In genomic region chr4:122765702-122766352, GRCh38 we compare ENCODE assay signal across 13 cellular contexts. TPM values are rescaled to one million over a fixed set of nuclear protein-coding genes. Genes with fewer than 3 reads are reported as not detected.
DNase-seq lines count a peak whose midpoint lies in the region; TF ChIP-seq lines count a peak whose summit lies in the region.
"Had no signal": no experiment of that assay in that cellular context is flagged by ENCODE, and none has a peak within 500 bp of the region (broad histone marks: within the 10 kb centered on the region; RNA-seq: fewer than 3 reads in every experiment).

No MANE protein-coding gene starts in this region.

- no peak for TF ChIP-seq CTCF in SK-N-SH (IDR thresholded peaks at IDR 0.05)
- TF ChIP-seq CTCF in fibroblast of the aortic adventitia (IDR thresholded peaks at IDR 0.05; ENCODE audit: insufficient read depth, low read length): no peak
- TF ChIP-seq CTCF in smooth muscle cell (IDR thresholded peaks at IDR 0.05; ENCODE audit: borderline replicate concordance, insufficient read depth, poor library complexity, severe bottlenecking): no peak

- H3K4me2 ChIP-seq in SK-N-SH (no peak overlapping the region; the same call in 1 of the 2 replicates), smooth muscle cell (peak overlapping the region; percentile 77)

- POLR2A ChIA-PET in SK-N-SH (lab: Yijun Ruan, JAX): no interaction called here

- H3K4me1 Mint-ChIP-seq in activated CD4-positive, alpha-beta T cell treated with anti-CD3 and anti-CD28 coated beads, Interleukin-2, amount 10 ng/mL, durations not matched to agents 24 days and 14 days: peaks cover 32% of the 10 kb centered on the region

- CTCF ChIA-PET in SK-N-SH (lab: Yijun Ruan, JAX): interaction anchor here (0.7 to 4.0 kb wide), 5 partner anchors 8 to 165 kb away, joined by 3 to 19 read pairs (median 8); no protein-coding TSS in a partner anchor

- no peak overlapping the region for H2AFZ ChIP-seq in SK-N-SH (ENCODE audit: low read depth)
- no peak overlapping the region for H2AFZ ChIP-seq in smooth muscle cell (ENCODE audit: low read depth)

- peak; percentile 50 for DNase-seq in activated CD4-positive, alpha-beta T cell treated with anti-CD3 and anti-CD28 coated beads, Interleukin-2, amount 10 ng/mL, durations not matched to agents 24 days and 14 days
- DNase-seq in activated CD4-positive, alpha-beta T cell treated with anti-CD3 and anti-CD28 coated beads for 48 hours: no peak
- no peak for DNase-seq in SK-N-SH
- DNase-seq in fibroblast of the aortic adventitia (ENCODE audit: low read depth): peak; percentile 93
- no peak for DNase-seq in smooth muscle cell (lab: John Stamatoyannopoulos, UW; ENCODE audit: unreplicated experiment)
- no peak for DNase-seq in activated CD8-positive, alpha-beta memory T cell treated with anti-CD3 and anti-CD28 coated beads, Interleukin-2, amount 50 U/mL, for 4 hours
- no peak for DNase-seq in SKM-1 (lab: John Stamatoyannopoulos, UW; ENCODE audit: unreplicated experiment)
- no peak for DNase-seq in NCI-H1105 treated with DMSO at 0.1 percent for 48 hours (lab: John Stamatoyannopoulos, UW)
- DNase-seq: Karpas-422; NCI-H774; stimulated activated CD4-positive, alpha-beta T cell treated with anti-CD3 and anti-CD28 coated beads, Interleukin-1b, Interleukin-23, amount 100 ng/mL, for 48 hours had no signal

- intact Hi-C loops in activated CD4-positive, alpha-beta T cell treated with anti-CD3 and anti-CD28 coated beads, Interleukin-2, amount 10 ng/mL, durations not matched to agents 24 days and 14 days (cut with micrococcal nuclease): loop anchor here (2.0 kb wide), 1 partner anchor 19 kb away; no protein-coding TSS in a partner anchor

- TF ChIP-seq EP300 in SK-N-SH (IDR thresholded peaks at IDR 0.05; ENCODE audit: borderline replicate concordance in 1 of 2, low read depth in 1 of 2, low read length in 1 of 2): peak in 1 of 2 experiments; percentile 16; a peak in 1 of 4 replicates

- H3K4me3 ChIP-seq in SK-N-SH (ENCODE audit: low read depth in 2 of 2, low read length in 1 of 2) (peak overlapping the region in 1 of 2 experiments; percentile 18; a peak in 1 of 4 replicates), fibroblast of the aortic adventitia (ENCODE audit: low read depth, low read length) (no peak overlapping the region), smooth muscle cell (no peak overlapping the region)

- H3K4me3 Mint-ChIP-seq in activated CD4-positive, alpha-beta T cell treated with anti-CD3 and anti-CD28 coated beads, Interleukin-2, amount 10 ng/mL, durations not matched to agents 24 days and 14 days: no peak overlapping the region
- H3K4me3 Mint-ChIP-seq: central memory CD8-positive, alpha-beta T cell; T-helper 2 cell treated with Interferon-gamma antibody and Interleukin-4, amounts not matched to agents 5 μg/mL and 100 μg/mL, for 36 hours had no signal

- H3K79me2 ChIP-seq in SK-N-SH (ENCODE audit: insufficient read depth) (peaks cover 22% of the 10 kb centered on the region; the same call in 1 of the 2 replicates), smooth muscle cell (ENCODE audit: low read depth) (no peaks in the 10 kb centered on the region)

- H4K20me1 ChIP-seq in SK-N-SH (ENCODE audit: insufficient read depth) (no peaks in the 10 kb centered on the region), smooth muscle cell (ENCODE audit: low read depth) (no peaks in the 10 kb centered on the region)

- H3K36me3 ChIP-seq in SK-N-SH (replicated peaks in 1 of 2; ENCODE audit: control insufficient read depth in 1 of 2, insufficient read depth in 2 of 2, low read length in 1 of 2) (no peaks in the 10 kb centered on the region), smooth muscle cell (ENCODE audit: low read depth) (no peaks in the 10 kb centered on the region)

- H3K9me3 Mint-ChIP-seq in activated CD4-positive, alpha-beta T cell treated with anti-CD3 and anti-CD28 coated beads, Interleukin-2, amount 10 ng/mL, durations not matched to agents 24 days and 14 days: no peaks in the 10 kb centered on the region
- H3K9me3 Mint-ChIP-seq: central memory CD8-positive, alpha-beta T cell; T-helper 2 cell treated with Interferon-gamma antibody and Interleukin-4, amounts not matched to agents 5 μg/mL and 100 μg/mL, for 36 hours had no signal

- H3K27ac ChIP-seq in SK-N-SH (ENCODE audit: low read depth in 2 of 2, low read length in 1 of 2) (peak overlapping the region; percentile 85 to 91; a peak in 3 of 4 replicates), smooth muscle cell (ENCODE audit: low read depth) (peak overlapping the region; percentile 99)

- WGBS in SK-N-SH (ENCODE audit: low lambda C conversion rate): 48% methylated on average over 7 of the region's 7 CpGs
- WGBS in smooth muscle cell (ENCODE audit: low lambda C conversion rate): 41% methylated on average over 7 of the region's 7 CpGs

- H3K9me2 ChIP-seq in SK-N-SH: no peaks in the 10 kb centered on the region

- peak overlapping the region; percentile 48 for H3K27ac Mint-ChIP-seq in activated CD4-positive, alpha-beta T cell treated with anti-CD3 and anti-CD28 coated beads, Interleukin-2, amount 10 ng/mL, durations not matched to agents 24 days and 14 days
- H3K27ac Mint-ChIP-seq: T-helper 2 cell treated with Interferon-gamma antibody and Interleukin-4, amounts not matched to agents 5 μg/mL and 100 μg/mL, for 36 hours had no signal

- H3K4me1 ChIP-seq in SK-N-SH (ENCODE audit: control insufficient read depth in 1 of 2, insufficient read depth in 2 of 2, low read depth in 1 of 2, low read length in 1 of 2): peaks cover 2 to 12% of the 10 kb centered on the region in 2 experiments; a peak in 3 of 4 replicates
- peaks cover 29% of the 10 kb centered on the region for H3K4me1 ChIP-seq in smooth muscle cell (ENCODE audit: low read depth)

- H3K9ac ChIP-seq in SK-N-SH (peak overlapping the region; percentile 76), smooth muscle cell (ENCODE audit: low read depth) (peak overlapping the region; percentile 92)

- H3K9me3 ChIP-seq in SK-N-SH (no peaks in the 10 kb centered on the region), smooth muscle cell (replicated peaks; ENCODE audit: low read depth) (no peaks in the 10 kb centered on the region)

- peaks cover 2% of the 10 kb centered on the region for H3K36me3 Mint-ChIP-seq in activated CD4-positive, alpha-beta T cell treated with anti-CD3 and anti-CD28 coated beads, Interleukin-2, amount 10 ng/mL, durations not matched to agents 24 days and 14 days (ENCODE audit: low read depth)

- H3K27me3 ChIP-seq in SK-N-SH (ENCODE audit: insufficient read depth): no peaks in the 10 kb centered on the region
- no peaks in the 10 kb centered on the region for H3K27me3 ChIP-seq in smooth muscle cell (ENCODE audit: low read depth)

- peaks cover 39% of the 10 kb centered on the region for H3F3A ChIP-seq in SK-N-SH (replicated peaks; ENCODE audit: insufficient read depth)
- H3F3A ChIP-seq in smooth muscle cell (ENCODE audit: low read depth): peaks cover 5% of the 10 kb centered on the region

- TF ChIP-seq RAD21 in SK-N-SH (IDR thresholded peaks at IDR 0.05; ENCODE audit: low read length): no peak

- H3K27me3 Mint-ChIP-seq in activated CD4-positive, alpha-beta T cell treated with anti-CD3 and anti-CD28 coated beads, Interleukin-2, amount 10 ng/mL, durations not matched to agents 24 days and 14 days: no peaks in the 10 kb centered on the region
- H3K27me3 Mint-ChIP-seq: central memory CD8-positive, alpha-beta T cell had no signal

TF ChIP-seq in SK-N-SH, 30 proteins besides CTCF, POLR2A, EP300 and RAD21 (continues in another document):
- peak; percentile 51; the same call in 1 of the 2 replicates for TF ChIP-seq FOSL2 (IDR thresholded peaks at IDR 0.05; ENCODE audit: borderline replicate concordance, low read depth)
- TF ChIP-seq POLR2AphosphoS5 (IDR thresholded peaks at IDR 0.05; ENCODE audit: low read depth, low read length): no peak; the same call in 1 of the 2 replicates
- TF ChIP-seq MXI1 (IDR thresholded peaks at IDR 0.05; ENCODE audit: low read depth, low read length): no peak
- TF ChIP-seq RXRA (IDR thresholded peaks at IDR 0.05; ENCODE audit: borderline replicate concordance, low read depth): no peak
- TF ChIP-seq ELF1 (IDR thresholded peaks at IDR 0.05): no peak
- TF ChIP-seq, protein P1, sequence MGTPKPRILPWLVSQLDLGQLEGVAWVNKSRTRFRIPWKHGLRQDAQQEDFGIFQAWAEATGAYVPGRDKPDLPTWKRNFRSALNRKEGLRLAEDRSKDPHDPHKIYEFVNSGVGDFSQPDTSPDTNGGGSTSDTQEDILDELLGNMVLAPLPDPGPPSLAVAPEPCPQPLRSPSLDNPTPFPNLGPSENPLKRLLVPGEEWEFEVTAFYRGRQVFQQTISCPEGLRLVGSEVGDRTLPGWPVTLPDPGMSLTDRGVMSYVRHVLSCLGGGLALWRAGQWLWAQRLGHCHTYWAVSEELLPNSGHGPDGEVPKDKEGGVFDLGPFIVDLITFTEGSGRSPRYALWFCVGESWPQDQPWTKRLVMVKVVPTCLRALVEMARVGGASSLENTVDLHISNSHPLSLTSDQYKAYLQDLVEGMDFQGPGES (IDR thresholded peaks at IDR 0.05; ENCODE audit: low read depth, low read length): no peak
- TF ChIP-seq SIN3A (IDR thresholded peaks at IDR 0.05; ENCODE audit: borderline replicate concordance, low read depth, low read length): no peak
- no peak for TF ChIP-seq FOXM1 (IDR thresholded peaks at IDR 0.05; ENCODE audit: low read depth)
- TF ChIP-seq MEF2A (IDR thresholded peaks at IDR 0.05; ENCODE audit: borderline replicate concordance, low read depth): peak; percentile 34; the same call in 1 of the 2 replicates
- peak; percentile 35 for TF ChIP-seq TCF12 (IDR thresholded peaks at IDR 0.05)
- no peak for TF ChIP-seq RFX5 (IDR thresholded peaks at IDR 0.05; ENCODE audit: low read length)
- no peak for TF ChIP-seq TEAD4 (IDR thresholded peaks at IDR 0.05; ENCODE audit: borderline replicate concordance, insufficient read depth)
- no peak for TF ChIP-seq RCOR1 (IDR thresholded peaks at IDR 0.05; ENCODE audit: low read length)
- no peak for TF ChIP-seq EZH2phosphoT487 (IDR thresholded peaks at IDR 0.05; ENCODE audit: borderline replicate concordance, low read depth)
- TF ChIP-seq TAF1 (IDR thresholded peaks at IDR 0.05; ENCODE audit: borderline replicate concordance, low read depth, low read length): no peak; the same call in 1 of the 2 replicates
- no peak; the same call in 1 of the 2 replicates for TF ChIP-seq NFIC (IDR thresholded peaks at IDR 0.05; ENCODE audit: borderline replicate concordance)

RNA-seq across cellular contexts. Expression of gene BBS12, which starts 33.3 kb away (rescaled TPM):
- 3.8 and 4.7 TPM in 2 replicates for total RNA-seq in activated CD4-positive, alpha-beta T cell treated with anti-CD3 and anti-CD28 coated beads, Interleukin-2, amount 10 ng/mL, durations not matched to agents 24 days and 14 days
- polyA plus RNA-seq in SK-N-SH (2012; rRNA removed): 1.5 and 2.1 TPM in 2 replicates
- polyA plus RNA-seq in SK-N-SH (2012; cell fraction: cytosol; rRNA removed): 2.4 and 2.6 TPM in 2 replicates
- 0.62 and 1.2 TPM in 2 replicates for polyA plus RNA-seq in SK-N-SH (2012; cell fraction: nucleus; rRNA removed)
- 2.0 and 5.8 TPM in 2 replicates for total RNA-seq in fibroblast of the aortic adventitia (ENCODE audit: low replicate concordance)
- 3.0 and 3.6 TPM in 2 replicates for total RNA-seq in smooth muscle cell
- 2.7 and 3.7 TPM in 2 replicates for polyA plus RNA-seq in smooth muscle cell

Comparison
In these comparisons a context has a peak if more than half of its experiments do, and no peak if none do; other contexts are left out.
1. DNase-seq: peak in activated CD4-positive, alpha-beta T cell treated with anti-CD3 and anti-CD28 coated beads, Interleukin-2, amount 10 ng/mL, durations not matched to agents 24 days and 14 days (single experiment) and fibroblast of the aortic adventitia (single experiment); none in activated CD4-positive, alpha-beta T cell treated with anti-CD3 and anti-CD28 coated beads for 48 hours (single experiment), SK-N-SH (single experiment), smooth muscle cell (single experiment), activated CD8-positive, alpha-beta memory T cell treated with anti-CD3 and anti-CD28 coated beads, Interleukin-2, amount 50 U/mL, for 4 hours (single experiment), SKM-1 (single experiment) and NCI-H1105 treated with DMSO at 0.1 percent for 48 hours (single experiment).